Comparison of ENCODE assay signal across 8 cellular contexts in genomic region chr1:201739054-201739453, GRCh38.
DNase-seq lines count a peak whose midpoint lies in the region; ATAC-seq and TF ChIP-seq lines count a peak whose summit lies in the region.

No MANE protein-coding gene starts in this region.

- H3K79me2 ChIP-seq in osteoblast (ENCODE audit: insufficient read depth, low read length), result peaks cover 91% of the 10 kb centered on the region

- no peak overlapping the region for H2AFZ ChIP-seq in osteoblast (ENCODE audit: low read length)

- no peak for TF ChIP-seq CTCF in CD4-positive, alpha-beta T cell (IDR thresholded peaks at IDR 0.05)
- TF ChIP-seq CTCF in Panc1 (IDR thresholded peaks at IDR 0.05), result no peak
- TF ChIP-seq CTCF in esophagus squamous epithelium (IDR thresholded peaks at IDR 0.05), result no peak
- TF ChIP-seq CTCF in osteoblast (IDR thresholded peaks at IDR 0.05; ENCODE audit: extremely low read depth, low read depth, low read length), result no peak

- BruUV-seq in Panc1 (replicated peaks; lab: Mats Ljungman, UMichigan), result no TSS peak

- H3K4me1 ChIP-seq in Panc1 (ENCODE audit: control insufficient read depth, insufficient read depth, low read length) (0 out of 2 replicates have a peak, but pooled peaks cover 20% of the 10 kb centered on the region), esophagus squamous epithelium (peaks cover 24 to 81% (median 51%) of the 10 kb centered on the region in 3 donors), osteoblast (ENCODE audit: insufficient read depth, low read length) (peaks cover 69% of the 10 kb centered on the region)

- H3K27ac Mint-ChIP-seq in CD4-positive, alpha-beta T cell, result no peak overlapping the region

- H3K9me3 Mint-ChIP-seq in CD4-positive, alpha-beta T cell, result no peaks in the 10 kb centered on the region

- in situ Hi-C loops in Panc1 (cut with HindIII; ENCODE audit: low pct_unique_long_range_greater_than_20kb, low sequenced_read_pairs), result no loop called here

- H3K36me3 ChIP-seq in Panc1 (ENCODE audit: control insufficient read depth, insufficient read depth, low read length) (peaks cover 5% of the 10 kb centered on the region; the same call in 1 of the 2 replicates), esophagus squamous epithelium (peaks cover 0 to 1% (median 0%) of the 10 kb centered on the region in 3 donors), osteoblast (ENCODE audit: insufficient read depth, low read length) (peaks cover 37% of the 10 kb centered on the region)

- no peaks in the 10 kb centered on the region for H3K9me3 ChIP-seq in CD4-positive, alpha-beta T cell (ENCODE audit: control insufficient read depth, low read length)
- H3K9me3 ChIP-seq in Panc1 (ENCODE audit: control insufficient read depth, insufficient read depth, low read depth, low read length) (no peaks in the 10 kb centered on the region), esophagus squamous epithelium (no peaks in the 10 kb centered on the region), osteoblast (ENCODE audit: low read depth, low read length) (no peaks in the 10 kb centered on the region)

- no peak for ATAC-seq in CD4-positive, alpha-beta T cell (ENCODE audit: poor library complexity)
- ATAC-seq in Panc1, result peak; percentile 11; the same call in 1 of the 2 replicates
- no peak for ATAC-seq in GM18519 (IDR thresholded peaks at IDR 0.05; ENCODE audit: low FRiP score, unreplicated experiment)
- no peak for ATAC-seq in GM19467 (IDR thresholded peaks at IDR 0.05; ENCODE audit: unreplicated experiment)

- POLR2A ChIA-PET in CD4-positive, alpha-beta T cell (lab: Charles Lee), result interaction anchor here (0.9 kb wide), 1 partner anchor 9 kb away, joined by 3 read pairs; no protein-coding TSS in a partner anchor
- POLR2A ChIA-PET in Panc1 (lab: Charles Lee), result interaction anchor here (1.9 kb wide), 1 partner anchor 18 kb away, joined by 7 read pairs; no protein-coding TSS in a partner anchor

- no peak for TF ChIP-seq POLR2A in esophagus squamous epithelium (IDR thresholded peaks at IDR 0.05)

- peak overlapping the region; percentile 73 for H3K4me2 ChIP-seq in osteoblast (ENCODE audit: insufficient read depth, low read length)

- H3K4me3 Mint-ChIP-seq in CD4-positive, alpha-beta T cell, result peak overlapping the region; percentile 96

- H3K27ac ChIP-seq in CD4-positive, alpha-beta T cell (ENCODE audit: low read depth, low read length), result no peak overlapping the region
- H3K27ac ChIP-seq in Panc1 (ENCODE audit: low read length), result peak overlapping the region; percentile 65
- H3K27ac ChIP-seq in esophagus squamous epithelium, result peak overlapping the region; percentile 85 to 93 (median 91)
- H3K27ac ChIP-seq in osteoblast (ENCODE audit: low read depth, low read length), result peak overlapping the region; percentile 73

- peaks cover 32% of the 10 kb centered on the region for H3K4me1 Mint-ChIP-seq in CD4-positive, alpha-beta T cell (ENCODE audit: low read depth)

- H3K4me3 ChIP-seq in Panc1 (ENCODE audit: low read depth in 2 of 2, low read length in 2 of 2) (peak overlapping the region; percentile 57 to 83), esophagus squamous epithelium (peak overlapping the region; percentile 74 to 91 (median 85)), osteoblast (ENCODE audit: insufficient read depth, low read length) (peak overlapping the region; percentile 68)

- peaks cover 4% of the 10 kb centered on the region for H3K36me3 Mint-ChIP-seq in CD4-positive, alpha-beta T cell (ENCODE audit: low read depth)

- peaks cover 66% of the 10 kb centered on the region for H4K20me1 ChIP-seq in osteoblast (ENCODE audit: insufficient read depth, low read length)

- DNase-seq in CD4-positive, alpha-beta T cell, result no peak
- no peak for DNase-seq in Panc1 (ENCODE audit: low read depth, low spot score)
- no peak for DNase-seq in esophagus squamous epithelium (lab: John Stamatoyannopoulos, UW)
- peak; percentile 47 for DNase-seq in osteoblast (ENCODE audit: insufficient read length, low spot score, missing footprints)
- DNase-seq in pons (ENCODE audit: low spot score), result no peak
- no peak for DNase-seq in GF-D8 (lab: John Stamatoyannopoulos, UW)

- intact Hi-C loops in CD4-positive, alpha-beta T cell (cut with DNase I, micrococcal nuclease), result no loop called here
- intact Hi-C loops in Panc1 (cut with micrococcal nuclease; ENCODE audit: unreplicated experiment) (no loop called here), esophagus squamous epithelium (cut with DNase I) (no loop called here)

- H3K27me3 ChIP-seq in CD4-positive, alpha-beta T cell (ENCODE audit: control insufficient read depth, insufficient read depth, low read length), result no peaks in the 10 kb centered on the region
- H3K27me3 ChIP-seq in Panc1 (ENCODE audit: control insufficient read depth, insufficient read depth, low read length), result no peaks in the 10 kb centered on the region
- no peaks in the 10 kb centered on the region for H3K27me3 ChIP-seq in esophagus squamous epithelium
- no peaks in the 10 kb centered on the region for H3K27me3 ChIP-seq in osteoblast (ENCODE audit: insufficient read depth, low read length)

- CTCF ChIA-PET in CD4-positive, alpha-beta T cell (lab: Charles Lee), result no interaction called here
- CTCF ChIA-PET in Panc1 (lab: Charles Lee), result interaction anchor here (1.1 kb wide), 1 partner anchor 18 kb away, joined by 4 read pairs; no protein-coding TSS in a partner anchor

- H3K27me3 Mint-ChIP-seq in CD4-positive, alpha-beta T cell, result peaks cover 18% of the 10 kb centered on the region

- 41 to 52% methylated on average over 9 to 11 of the region's 11 CpGs for WGBS in esophagus squamous epithelium, 2 donors
